8 cellular contexts compared by ENCODE assay signal in the genomic region with DNA sequence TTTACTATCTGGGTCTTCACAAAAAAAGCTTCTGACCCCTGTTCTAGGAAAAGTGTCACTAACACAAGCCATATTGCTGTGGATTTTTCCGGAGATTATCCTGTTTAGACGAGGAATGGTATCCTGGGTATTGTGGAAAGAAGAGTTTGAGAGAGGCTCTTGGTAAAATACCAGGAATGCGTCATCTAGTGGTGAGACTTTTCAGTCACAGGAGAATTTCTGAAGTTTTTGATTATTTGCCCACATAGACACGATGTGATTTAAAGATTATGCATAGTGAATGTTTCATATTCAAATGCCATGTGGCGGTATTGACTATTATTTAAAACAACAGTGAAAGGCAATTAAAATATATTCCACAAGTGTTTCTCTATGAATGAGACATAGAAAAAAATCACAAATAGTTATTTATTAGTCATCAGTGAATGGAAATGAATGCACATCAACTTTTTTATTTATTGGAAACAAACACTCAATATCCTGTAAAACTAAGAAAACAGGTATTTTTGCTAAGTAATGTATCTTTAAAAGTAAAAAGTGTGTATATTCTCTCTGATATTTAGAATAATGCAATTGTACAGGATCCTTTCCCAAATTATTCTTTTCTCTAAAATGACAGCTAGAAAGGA. TPM values are rescaled to one million over a fixed set of nuclear protein-coding genes. Genes with fewer than 3 reads are reported as not detected.
DNase-seq lines count a peak whose midpoint lies in the region; ATAC-seq, FAIRE-seq and TF ChIP-seq lines count a peak whose summit lies in the region.

No MANE protein-coding gene starts in this region.

- BruUV-seq in GM12878 (replicated peaks; lab: Mats Ljungman, UMichigan): no TSS peak

- H3K4me3 ChIP-seq in GM12878: no peak overlapping the region

- RAD21 ChIA-PET in GM12878 (lab: Charles Lee; ENCODE audit: unreplicated experiment): interaction anchor here (0.8 to 3.7 kb wide), 9 partner anchors 10 to 177 kb away, joined by 3 to 18 read pairs (median 4); a partner anchor contains a TSS

- POLR2A ChIA-PET in GM12878 (lab: Charles Lee): interaction anchor here (0.6 to 1.3 kb wide), 4 partner anchors 167 to 236 kb away, joined by 3 read pairs; no protein-coding TSS in a partner anchor

- H3K27ac ChIP-seq in GM12878 (ENCODE audit: control insufficient read depth, insufficient read depth): no peak overlapping the region

- ATAC-seq in GM12878: peak; percentile 44; the same call in 1 of the 3 replicates
- no peak for ATAC-seq in HG03354 (IDR thresholded peaks at IDR 0.05; ENCODE audit: poor library complexity, severe bottlenecking, unreplicated experiment)

- peak; percentile 47 for DNase-seq in AG08396 (ENCODE audit: low spot score)
- DNase-seq in HuH-7.5 (ENCODE audit: low spot score): peak; percentile 16
- DNase-seq in GM12878 (ENCODE audit: low read depth, low spot score): no peak
- peak; percentile 71 for DNase-seq in left kidney (ENCODE audit: low read depth, low spot score)
- no peak for DNase-seq in germinal center (ENCODE audit: low spot score)
- no peak for DNase-seq in DMS 273 treated with DMSO at 0.1 percent for 48 hours (lab: John Stamatoyannopoulos, UW)
- no peak for DNase-seq in activated naive CD4-positive, alpha-beta T cell (lab: John Stamatoyannopoulos, UW)

- H3K27me3 ChIP-seq in GM12878 (replicated peaks in 1 of 2; ENCODE audit: control insufficient read depth in 2 of 2, insufficient read depth in 2 of 2, low read length in 1 of 2): peaks cover 2 to 7% of the 10 kb centered on the region in 2 experiments; a peak in 1 of 4 replicates

- H3K79me2 ChIP-seq in GM12878 (ENCODE audit: control insufficient read depth, insufficient read depth, low read length): no peaks in the 10 kb centered on the region

- no peak overlapping the region for H3K9ac ChIP-seq in GM12878 (ENCODE audit: control insufficient read depth, insufficient read depth, low read length)

- WGBS in GM12878 (ENCODE audit: insufficient coverage, insufficient replicate concordance, low lambda C conversion rate, missing lambda C conversion rate): 6% methylated on average over 5 of the region's 5 CpGs

- in situ Hi-C loops in GM12878 (cut with MboI): no loop called here

- no peaks in the 10 kb centered on the region for H4K20me1 ChIP-seq in GM12878 (ENCODE audit: control insufficient read depth, insufficient read depth)

- TF ChIP-seq RAD21 in GM12878 (IDR thresholded peaks at IDR 0.05; ENCODE audit: insufficient read depth, low read depth, low read length): peak; percentile 52

- no peak overlapping the region for H3K4me2 ChIP-seq in GM12878 (ENCODE audit: control insufficient read depth, insufficient read depth)

- no peak overlapping the region for H2AFZ ChIP-seq in GM12878 (ENCODE audit: control insufficient read depth, low read depth, low read length)

- H3K36me3 ChIP-seq in GM12878 (ENCODE audit: control insufficient read depth in 2 of 2, insufficient read depth in 2 of 2, low read length in 1 of 2): no peaks in the 10 kb centered on the region

- no peak for TF ChIP-seq EP300 in GM12878 (IDR thresholded peaks at IDR 0.05; ENCODE audit: borderline replicate concordance in 1 of 2, control insufficient read depth in 1 of 2, low read depth in 2 of 2, low read length in 2 of 2)

- SMC1A ChIA-PET in GM12878 (lab: Charles Lee; ENCODE audit: uncharacterized antibody, unreplicated experiment): interaction anchor here (0.7 to 3.2 kb wide), 19 partner anchors 8 to 260 kb away, joined by 3 to 28 read pairs (median 4); no protein-coding TSS in a partner anchor

- CTCF ChIA-PET in GM12878 (lab: Yijun Ruan, JAX): interaction anchor here (0.8 to 4.3 kb wide), 18 partner anchors 9 to 176 kb away, joined by 3 to 43 read pairs (median 3); a partner anchor contains a TSS

- no peaks in the 10 kb centered on the region for H3K4me1 ChIP-seq in GM12878 (ENCODE audit: control insufficient read depth, insufficient read depth, low read length)

- no peaks in the 10 kb centered on the region for H3K9me3 ChIP-seq in GM12878 (replicated peaks; ENCODE audit: control insufficient read depth, insufficient read depth, low read length)

- TF ChIP-seq POLR2A in GM12878 (IDR thresholded peaks at IDR 0.05; ENCODE audit: low read depth, low read length): no peak

- peak; percentile 44 to 61 (median 59) for TF ChIP-seq CTCF in GM12878 (IDR thresholded peaks at IDR 0.05 in 2 of 3, conservative IDR thresholded peaks at IDR 0.05 in 1 of 3; ENCODE audit: control insufficient read depth in 2 of 3, extremely low read depth in 1 of 3, insufficient read depth in 1 of 3, low read depth in 3 of 3, low read length in 3 of 3)

- intact Hi-C loops in GM12878 (cut with micrococcal nuclease; ENCODE audit: unreplicated experiment): loop anchor here (2.0 to 10.0 kb wide), 2 partner anchors 171 to 247 kb away; no protein-coding TSS in a partner anchor

- no peak for FAIRE-seq in GM12878 (lab: Jason Lieb, UNC)

RNA-seq across cellular contexts. Expression of a gene that starts 7.8 kb away (rescaled TPM):
- total RNA-seq in GM12878 (2013; cell fraction: nucleolus; rRNA removed): not detected in 2 replicates
- not detected in 2 replicates for total RNA-seq in GM12878 (2014; rRNA removed)
- not detected in 2 replicates for total RNA-seq in GM12878 (2014; rRNA removed; fragmentation: Illumina TruSeq; extraction: Trizol)
- not detected in 2 replicates for total RNA-seq in GM12878 (2021)
- not detected for polyA plus RNA-seq in GM12878 (2011; ENCODE audit: low read depth)
- polyA plus RNA-seq in GM12878 (2011; rRNA removed): not detected in 2 replicates
- not detected in 2 replicates for polyA plus RNA-seq in GM12878 (2011; cell fraction: cytosol; rRNA removed)
- polyA plus RNA-seq in GM12878 (2011; cell fraction: nucleus; rRNA removed): not detected in 2 replicates
- polyA plus RNA-seq in GM12878 (2012): not detected in 2 replicates
- not detected in 2 replicates for polyA plus RNA-seq in GM12878 (2014; fragmentation: Illumina TruSeq; extraction: Trizol)
- polyA plus RNA-seq in GM12878 (2014; fragmentation: Nextera tagmentation; extraction: Ambion mirVana): not detected
- polyA plus RNA-seq in GM12878 (2014; rRNA removed): not detected in 2 replicates
- polyA plus RNA-seq in GM12878 (2016; fragmentation: Nextera tagmentation; extraction: Ambion mirVana): not detected
- polyA minus RNA-seq in GM12878 (2011; rRNA and poly(A)+ RNA removed): not detected in 2 replicates
- not detected in 2 replicates for polyA minus RNA-seq in GM12878 (2011; cell fraction: cytosol; rRNA and poly(A)+ RNA removed)
- not detected in 2 replicates for polyA minus RNA-seq in GM12878 (2011; cell fraction: nucleus; rRNA and poly(A)+ RNA removed)

RNA-seq across cellular contexts. Expression of a gene that starts 9.6 kb away (rescaled TPM):
- not detected in 2 replicates for total RNA-seq in GM12878 (2013; cell fraction: nucleolus; rRNA removed)
- total RNA-seq in GM12878 (2014; rRNA removed) (not detected in 2 replicates), GM12878 (2014; rRNA removed; fragmentation: Illumina TruSeq; extraction: Trizol) (not detected in 2 replicates), GM12878 (2021) (not detected in 2 replicates)
- polyA plus RNA-seq in GM12878 (2011; ENCODE audit: low read depth): not detected
- polyA plus RNA-seq in GM12878 (2011; rRNA removed) (0.20 TPM in 1 of 2 replicates, not detected in the other), GM12878 (2014; fragmentation: Illumina TruSeq; extraction: Trizol) (not detected in 2 replicates), GM12878 (2014; fragmentation: Nextera tagmentation; extraction: Ambion mirVana) (not detected), GM12878 (2014; rRNA removed) (not detected in 2 replicates), GM12878 (2016; fragmentation: Nextera tagmentation; extraction: Ambion mirVana) (not detected)
- polyA plus RNA-seq in GM12878 (2011; cell fraction: cytosol; rRNA removed): not detected in 2 replicates
- polyA plus RNA-seq in GM12878 (2011; cell fraction: nucleus; rRNA removed): 0.13 TPM in 1 of 2 replicates, not detected in the other
- polyA plus RNA-seq in GM12878 (2012): not detected in 2 replicates
- not detected in 2 replicates for polyA minus RNA-seq in GM12878 (2011; rRNA and poly(A)+ RNA removed)
- polyA minus RNA-seq in GM12878 (2011; cell fraction: cytosol; rRNA and poly(A)+ RNA removed): not detected in 2 replicates
- polyA minus RNA-seq in GM12878 (2011; cell fraction: nucleus; rRNA and poly(A)+ RNA removed): not detected in 2 replicates

RNA-seq across cellular contexts. Expression of a gene that starts 19.9 kb away (rescaled TPM):
- not detected in 2 replicates for total RNA-seq in GM12878 (2013; cell fraction: nucleolus; rRNA removed)
- total RNA-seq in GM12878 (2014; rRNA removed) (not detected in 2 replicates), GM12878 (2014; rRNA removed; fragmentation: Illumina TruSeq; extraction: Trizol) (not detected in 2 replicates), GM12878 (2021) (not detected in 2 replicates)
- not detected for polyA plus RNA-seq in GM12878 (2011; ENCODE audit: low read depth)
- polyA plus RNA-seq in GM12878 (2011; rRNA removed) (not detected in 2 replicates), GM12878 (2014; fragmentation: Illumina TruSeq; extraction: Trizol) (not detected in 2 replicates), GM12878 (2014; fragmentation: Nextera tagmentation; extraction: Ambion mirVana) (not detected), GM12878 (2014; rRNA removed) (not detected in 2 replicates), GM12878 (2016; fragmentation: Nextera tagmentation; extraction: Ambion mirVana) (not detected)
- polyA plus RNA-seq in GM12878 (2011; cell fraction: cytosol; rRNA removed): not detected in 2 replicates
- not detected in 2 replicates for polyA plus RNA-seq in GM12878 (2011; cell fraction: nucleus; rRNA removed)
- polyA plus RNA-seq in GM12878 (2012): not detected in 2 replicates
- not detected in 2 replicates for polyA minus RNA-seq in GM12878 (2011; rRNA and poly(A)+ RNA removed)
- not detected in 2 replicates for polyA minus RNA-seq in GM12878 (2011; cell fraction: cytosol; rRNA and poly(A)+ RNA removed)
- polyA minus RNA-seq in GM12878 (2011; cell fraction: nucleus; rRNA and poly(A)+ RNA removed): not detected in 2 replicates

RNA-seq across cellular contexts. Expression of a gene that starts 30.5 kb away (rescaled TPM):
- total RNA-seq in GM12878 (2013; cell fraction: nucleolus; rRNA removed): 1.1 TPM in 1 of 2 replicates, not detected in the other
- total RNA-seq in GM12878 (2014; rRNA removed): 5.7 and 12.4 TPM in 2 replicates
- 10.8 and 11.1 TPM in 2 replicates for total RNA-seq in GM12878 (2014; rRNA removed; fragmentation: Illumina TruSeq; extraction: Trizol)
- 34.8 and 36.4 TPM in 2 replicates for total RNA-seq in GM12878 (2021)
- 3.7 TPM for polyA plus RNA-seq in GM12878 (2011; ENCODE audit: low read depth)
- 21.3 and 41.6 TPM in 2 replicates for polyA plus RNA-seq in GM12878 (2011; rRNA removed)
- 6.6 and 8.3 TPM in 2 replicates for polyA plus RNA-seq in GM12878 (2011; cell fraction: cytosol; rRNA removed)
- polyA plus RNA-seq in GM12878 (2011; cell fraction: nucleus; rRNA removed): 4.2 and 5.9 TPM in 2 replicates
- polyA plus RNA-seq in GM12878 (2012): 44.8 and 68.4 TPM in 2 replicates
- 11.1 and 14.4 TPM in 2 replicates for polyA plus RNA-seq in GM12878 (2014; fragmentation: Illumina TruSeq; extraction: Trizol)
- 10 to 100 TPM; 16.0 to 37.0 TPM for polyA plus RNA-seq in GM12878 (2014; fragmentation: Nextera tagmentation; extraction: Ambion mirVana)
- polyA plus RNA-seq in GM12878 (2014; rRNA removed): 26.6 and 27.1 TPM in 2 replicates
- 10 to 100 TPM; 78.7 to 98.5 TPM for polyA plus RNA-seq in GM12878 (2016; fragmentation: Nextera tagmentation; extraction: Ambion mirVana)
- 0.77 and 1.8 TPM in 2 replicates for polyA minus RNA-seq in GM12878 (2011; rRNA and poly(A)+ RNA removed)
- 1.1 and 1.5 TPM in 2 replicates for polyA minus RNA-seq in GM12878 (2011; cell fraction: cytosol; rRNA and poly(A)+ RNA removed)
- 0.97 and 1.2 TPM in 2 replicates for polyA minus RNA-seq in GM12878 (2011; cell fraction: nucleus; rRNA and poly(A)+ RNA removed)

RNA-seq across cellular contexts. Expression of a gene that starts 36.8 kb away (rescaled TPM):
- total RNA-seq in GM12878 (2013; cell fraction: nucleolus; rRNA removed): not detected in 2 replicates
- total RNA-seq in GM12878 (2014; rRNA removed) (not detected in 2 replicates), GM12878 (2014; rRNA removed; fragmentation: Illumina TruSeq; extraction: Trizol) (not detected in 2 replicates), GM12878 (2021) (not detected in 2 replicates)
- polyA plus RNA-seq in GM12878 (2011; ENCODE audit: low read depth): not detected
- polyA plus RNA-seq in GM12878 (2011; rRNA removed) (not detected in 2 replicates), GM12878 (2014; fragmentation: Illumina TruSeq; extraction: Trizol) (not detected in 2 replicates), GM12878 (2014; fragmentation: Nextera tagmentation; extraction: Ambion mirVana) (not detected), GM12878 (2014; rRNA removed) (not detected in 2 replicates), GM12878 (2016; fragmentation: Nextera tagmentation; extraction: Ambion mirVana) (not detected)
- 0.04 TPM in 1 of 2 replicates, not detected in the other for polyA plus RNA-seq in GM12878 (2011; cell fraction: cytosol; rRNA removed)
- polyA plus RNA-seq in GM12878 (2011; cell fraction: nucleus; rRNA removed): not detected in 2 replicates
- polyA plus RNA-seq in GM12878 (2012): not detected in 2 replicates
- not detected in 2 replicates for polyA minus RNA-seq in GM12878 (2011; rRNA and poly(A)+ RNA removed)
- polyA minus RNA-seq in GM12878 (2011; cell fraction: cytosol; rRNA and poly(A)+ RNA removed): not detected in 2 replicates
- not detected in 2 replicates for polyA minus RNA-seq in GM12878 (2011; cell fraction: nucleus; rRNA and poly(A)+ RNA removed)

Comparison
In these comparisons a context has a peak if more than half of its experiments do, and no peak if none do; other contexts are left out.
1. DNase-seq: peak in AG08396 (single experiment), HuH-7.5 (single experiment) and left kidney (single experiment); none in GM12878 (single experiment), germinal center (single experiment), DMS 273 treated with DMSO at 0.1 percent for 48 hours (single experiment) and activated naive CD4-positive, alpha-beta T cell (0 of 4).